Comparison of ENCODE assay signal across 18 cellular contexts in the genomic region with DNA sequence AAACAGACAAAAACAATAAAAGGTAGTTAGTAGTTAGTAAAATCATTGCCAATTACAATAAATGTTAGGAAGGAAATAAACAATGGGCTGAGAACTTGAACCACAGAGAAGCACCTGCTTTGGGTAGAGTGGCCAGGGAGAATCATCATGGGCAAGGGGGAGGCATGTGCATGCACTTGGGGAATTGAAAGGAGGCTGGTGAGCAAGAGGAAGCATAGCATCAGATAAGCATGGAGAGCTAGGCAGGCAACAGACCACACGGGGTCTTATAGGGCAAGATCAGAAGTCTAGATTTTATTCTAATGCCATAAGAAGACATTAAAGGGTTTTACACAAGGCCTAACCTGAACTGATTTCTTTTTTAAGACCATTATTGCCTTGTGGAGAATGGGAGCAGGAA.
DNase-seq lines count a peak whose midpoint lies in the region; ATAC-seq, FAIRE-seq and TF ChIP-seq lines count a peak whose summit lies in the region.
"Had no signal": no experiment of that assay in that cellular context is flagged by ENCODE, and none has a peak within 500 bp of the region (broad histone marks: within the 10 kb centered on the region; RNA-seq: fewer than 3 reads in every experiment).

No MANE protein-coding gene starts in this region.

- H3K4me1 Mint-ChIP-seq in T-helper 2 cell treated with Interferon-gamma antibody and Interleukin-4, amounts not matched to agents 5 μg/mL and 100 μg/mL, for 36 hours (ENCODE audit: low read depth): peaks cover 17% of the 10 kb centered on the region
- H3K4me1 Mint-ChIP-seq in brain: no peaks in the 10 kb centered on the region
- H3K4me1 Mint-ChIP-seq in HFFc6 (ENCODE audit: low read depth): no peaks in the 10 kb centered on the region

- no peaks in the 10 kb centered on the region for H3K9me3 Mint-ChIP-seq in T-helper 2 cell treated with Interferon-gamma antibody and Interleukin-4, amounts not matched to agents 5 μg/mL and 100 μg/mL, for 36 hours
- H3K9me3 Mint-ChIP-seq in brain (no peaks in the 10 kb centered on the region), HFFc6 (no peaks in the 10 kb centered on the region)
- H3K9me3 Mint-ChIP-seq: CD4-positive, alpha-beta T cell had no signal

- peak overlapping the region; percentile 2 for H3K4me3 Mint-ChIP-seq in T-helper 2 cell treated with Interferon-gamma antibody and Interleukin-4, amounts not matched to agents 5 μg/mL and 100 μg/mL, for 36 hours
- no peak overlapping the region for H3K4me3 Mint-ChIP-seq in brain
- H3K4me3 Mint-ChIP-seq in HFFc6: no peak overlapping the region
- H3K4me3 Mint-ChIP-seq: CD4-positive, alpha-beta T cell had no signal

- peak overlapping the region; percentile 3 for H3K27ac Mint-ChIP-seq in T-helper 2 cell treated with Interferon-gamma antibody and Interleukin-4, amounts not matched to agents 5 μg/mL and 100 μg/mL, for 36 hours
- peak overlapping the region in 3 of 5 experiments; percentile 5 to 29 (median 9) for H3K27ac Mint-ChIP-seq in brain
- H3K27ac Mint-ChIP-seq in HFFc6: no peak overlapping the region
- H3K27ac Mint-ChIP-seq: CD4-positive, alpha-beta T cell had no signal

- ATAC-seq in GM21529 (IDR thresholded peaks at IDR 0.05; ENCODE audit: unreplicated experiment): no peak

- H3K27me3 Mint-ChIP-seq in T-helper 2 cell treated with Interferon-gamma antibody and Interleukin-4, amounts not matched to agents 5 μg/mL and 100 μg/mL, for 36 hours (ENCODE audit: low read depth): no peaks in the 10 kb centered on the region
- H3K27me3 Mint-ChIP-seq in brain (no peaks in the 10 kb centered on the region), HFFc6 (ENCODE audit: insufficient read depth) (peaks cover 3% of the 10 kb centered on the region; the same call in 1 of the 2 replicates)

- TF ChIP-seq POLR2A in GM12892 (IDR thresholded peaks at IDR 0.05; ENCODE audit: low read depth, low read length): no peak

- DNase-seq in GM12892 (ENCODE audit: insufficient read length) (no peak), HPDE6-E6E7 (ENCODE audit: extremely low spot score) (no peak), HFFc6 (no peak), iPS-NIHi11 (ENCODE audit: low spot score) (no peak)
- peak; percentile 27 for DNase-seq in T-helper 2 cell treated with Interferon-gamma antibody and Interleukin-4, amounts not matched to agents 5 μg/mL and 100 μg/mL, for 36 hours (ENCODE audit: low spot score)
- DNase-seq: CD4-positive, alpha-beta T cell; COR-L47; DMS 273 treated with DMSO at 0.1 percent for 48 hours; DMS79 treated with DMSO at 0.1 percent for 48 hours; Kasumi-1; MG63; NCI-H1417 treated with DMSO at 0.1 percent for 48 hours; NCI-H187; SIG-M5; SK-N-SH; T-helper 1 cell had no signal

- peak; percentile 38 for FAIRE-seq in GM12892 (lab: Jason Lieb, UNC)

- no peaks in the 10 kb centered on the region for H3K36me3 Mint-ChIP-seq in T-helper 2 cell treated with Interferon-gamma antibody and Interleukin-4, amounts not matched to agents 5 μg/mL and 100 μg/mL, for 36 hours (ENCODE audit: low read depth)
- H3K36me3 Mint-ChIP-seq in brain (no peaks in the 10 kb centered on the region), HFFc6 (ENCODE audit: low read depth) (no peaks in the 10 kb centered on the region)

- TF ChIP-seq CTCF in brain (conservative IDR thresholded peaks at IDR 0.05) (no peak), HFFc6 (IDR thresholded peaks at IDR 0.05) (no peak)
